ENCODE assay signal across 8 cellular contexts in the genomic region with DNA sequence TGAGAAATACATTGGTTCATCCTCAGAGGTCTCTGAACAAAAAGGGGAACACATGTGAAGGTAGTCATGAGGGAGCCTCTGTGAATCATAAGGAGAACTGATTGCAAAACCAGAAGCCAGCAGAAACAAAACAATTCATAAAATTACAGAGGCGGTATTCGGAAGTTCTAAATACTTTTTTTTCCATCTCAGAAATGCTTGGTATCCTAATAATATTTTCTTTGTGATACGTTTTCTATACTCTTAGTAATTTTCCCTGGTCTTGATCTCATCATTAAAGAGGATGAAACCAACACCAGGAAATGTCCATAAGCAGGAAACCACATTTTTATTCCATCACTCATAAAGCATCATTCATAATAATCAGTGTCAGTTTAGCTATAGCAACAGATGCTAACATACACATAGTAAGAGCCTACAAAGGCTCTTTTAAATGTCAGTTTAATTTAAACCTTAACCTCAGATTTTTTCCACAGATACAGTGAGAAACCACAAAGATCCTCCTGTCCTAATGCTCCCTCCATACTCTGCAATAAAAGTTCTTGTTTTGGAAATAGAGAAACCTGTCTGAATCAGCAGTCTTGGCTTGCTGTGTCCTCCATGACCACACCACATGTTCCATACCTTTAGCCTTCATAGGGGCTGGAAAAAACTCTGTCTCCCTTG. TPM values are rescaled to one million over a fixed set of nuclear protein-coding genes. Genes with fewer than 3 reads are reported as not detected.
DNase-seq lines count a peak whose midpoint lies in the region; ATAC-seq and TF ChIP-seq lines count a peak whose summit lies in the region.

No MANE protein-coding gene starts in this region.

- peak overlapping the region; percentile 67 for H3K4me2 ChIP-seq in SU-DHL-6 (ENCODE audit: low read depth, low read length, poor library complexity, severe bottlenecking)

- H3K27ac ChIP-seq in SU-DHL-6 (ENCODE audit: low read depth, low read length): peak overlapping the region; percentile 91

- H3F3A ChIP-seq in SU-DHL-6 (ENCODE audit: insufficient read depth): peaks cover 32% of the 10 kb centered on the region; the same call in 1 of the 2 replicates

- no peaks in the 10 kb centered on the region for H3K79me2 ChIP-seq in SU-DHL-6 (ENCODE audit: insufficient read depth, low read length)

- no peaks in the 10 kb centered on the region for H3K36me3 ChIP-seq in SU-DHL-6 (ENCODE audit: low read length)

- ATAC-seq in HG03103 (IDR thresholded peaks at IDR 0.05; ENCODE audit: low read depth, unreplicated experiment): peak; percentile 54

- DNase-seq in stimulated activated CD4-positive, alpha-beta T cell treated with anti-CD3 and anti-CD28 coated beads, Interleukin-15, amount 100 ng/mL, for 24 hours: peak; percentile 12
- no peak for DNase-seq in stimulated activated CD4-positive, alpha-beta T cell treated with anti-CD3 and anti-CD28 coated beads, Interleukin-4, amount 100 ng/mL, for 1 hour
- DNase-seq in fibroblast of peridontal ligament (ENCODE audit: extremely low read depth) (peak; percentile 90), stromal cell of bone marrow (ENCODE audit: low read depth) (peak; percentile 84), NCI-H446 (lab: John Stamatoyannopoulos, UW) (no peak), mucosa of gallbladder (ENCODE audit: low spot score) (no peak)

- TF ChIP-seq CTCF in SU-DHL-6 (IDR thresholded peaks at IDR 0.05; ENCODE audit: insufficient read depth, low read length, poor library complexity, severe bottlenecking): no peak

- H3K4me3 ChIP-seq in SU-DHL-6 (ENCODE audit: insufficient read depth, low read length, poor library complexity, severe bottlenecking): peak overlapping the region; percentile 22

- no peaks in the 10 kb centered on the region for H3K9me3 ChIP-seq in SU-DHL-6 (ENCODE audit: insufficient read depth, low read length)

- H3K27me3 ChIP-seq in SU-DHL-6 (ENCODE audit: low read length): no peaks in the 10 kb centered on the region

- H3K9me2 ChIP-seq in SU-DHL-6 (replicated peaks; ENCODE audit: insufficient read depth, low read length): no peaks in the 10 kb centered on the region

- H4K20me1 ChIP-seq in SU-DHL-6 (ENCODE audit: low read depth, low read length): no peaks in the 10 kb centered on the region

- peak overlapping the region; percentile 70 for H2AFZ ChIP-seq in SU-DHL-6 (ENCODE audit: low read depth, low read length, severe bottlenecking)

- H3K9ac ChIP-seq in SU-DHL-6 (ENCODE audit: low read length): peak overlapping the region; percentile 53

RNA-seq across cellular contexts. Expression of a gene that starts 29.2 kb away (rescaled TPM):
- 220 TPM for total RNA-seq in mucosa of gallbladder

Comparison
In these comparisons a context has a peak if more than half of its experiments do, and no peak if none do; other contexts are left out.
1. DNase-seq: peak in stimulated activated CD4-positive, alpha-beta T cell treated with anti-CD3 and anti-CD28 coated beads, Interleukin-15, amount 100 ng/mL, for 24 hours (single experiment), fibroblast of peridontal ligament (single experiment) and stromal cell of bone marrow (single experiment); none in stimulated activated CD4-positive, alpha-beta T cell treated with anti-CD3 and anti-CD28 coated beads, Interleukin-4, amount 100 ng/mL, for 1 hour (single experiment), NCI-H446 (0 of 2) and mucosa of gallbladder (single experiment).